Comparison of ENCODE assay signal across 23 cellular contexts in genomic region chr1:41574842-41575241, GRCh38.
DNase-seq lines count a peak whose midpoint lies in the region; ATAC-seq, FAIRE-seq and TF ChIP-seq lines count a peak whose summit lies in the region.
"Had no signal": no experiment of that assay in that cellular context is flagged by ENCODE, and none has a peak within 500 bp of the region (broad histone marks: within the 10 kb centered on the region; RNA-seq: fewer than 3 reads in every experiment).

No MANE protein-coding gene starts in this region.

- H3K18ac ChIP-seq in IMR-90 (ENCODE audit: low read depth, low read length), result no peak overlapping the region
- H3K18ac ChIP-seq in H1 (ENCODE audit: extremely low read depth, low read length), result no peak overlapping the region

- no peak for ATAC-seq in IMR-90 (ENCODE audit: low read depth)
- ATAC-seq in GM19351 (IDR thresholded peaks at IDR 0.05; ENCODE audit: unreplicated experiment), result no peak

- CTCF ChIA-PET in IMR-90 (lab: Yijun Ruan, JAX), result interaction anchor here (1.0 kb wide), 1 partner anchor 603 kb away, joined by 3 read pairs; no protein-coding TSS in a partner anchor
- CTCF ChIA-PET in H1 (lab: Charles Lee; ENCODE audit: partially characterized antibody), result interaction anchor here (0.6 to 4.4 kb wide), 38 partner anchors 10 to 598 kb away, joined by 3 to 33 read pairs (median 4); no protein-coding TSS in a partner anchor

- H3K4me3 Mint-ChIP-seq in activated T-cell treated with anti-CD3 and anti-CD28 coated beads, Interleukin-2, amount 50 U/mL, for 24 hours, result no peak overlapping the region
- H3K4me3 Mint-ChIP-seq: activated CD4-positive, alpha-beta T cell treated with anti-CD3 and anti-CD28 coated beads, Interleukin-2, amount 10 ng/mL, durations not matched to agents 7 days and 5 days; activated naive CD8-positive, alpha-beta T cell; natural killer cell treated with Interleukin-12 subunit alpha and Interleukin-12 subunit beta and Interleukin-15 and Interleukin-18, amount 100 ng/mL, for 72 hours; T-helper 17 cell; type B pancreatic cell had no signal

- no peaks in the 10 kb centered on the region for H3K23me2 ChIP-seq in H1 (ENCODE audit: low read depth, low read length)

- no peak overlapping the region for H3K23ac ChIP-seq in IMR-90 (ENCODE audit: low read depth, low read length)
- H3K23ac ChIP-seq in H1 (ENCODE audit: insufficient read length), result no peak overlapping the region

- no peak overlapping the region for H2BK15ac ChIP-seq in IMR-90 (ENCODE audit: low read depth, low read length)
- H2BK15ac ChIP-seq in H1 (ENCODE audit: low read length), result 0 out of 2 replicates have a peak overlapping the region, but pooled peaks have one; percentile 50

- H3K36me3 ChIP-seq in IMR-90 (ENCODE audit: control insufficient read depth, insufficient read depth, low read length) (no peaks in the 10 kb centered on the region; the same call in 1 of the 2 replicates), H1 (ENCODE audit: control insufficient read depth in 2 of 4, insufficient read depth in 4 of 4, low read length in 3 of 4) (no peaks in the 10 kb centered on the region), thyroid gland (no peaks in the 10 kb centered on the region)
- H3K36me3 ChIP-seq: ascending aorta, esophagus muscularis mucosa, HAP-1, lower lobe of right lung had no signal

- H2BK12ac ChIP-seq in H1 (ENCODE audit: low read depth, low read length), result no peak overlapping the region

- no peak overlapping the region for H3K27ac ChIP-seq in IMR-90 (ENCODE audit: insufficient read depth, low read length)
- H3K27ac ChIP-seq in H1 (ENCODE audit: low read depth, low read length), result no peak overlapping the region
- peak overlapping the region in 1 of 3 donors; percentile 3 for H3K27ac ChIP-seq in thyroid gland
- H3K27ac ChIP-seq: ascending aorta, esophagus muscularis mucosa, foreskin keratinocyte, heart right ventricle, lower lobe of right lung, RWPE1, SK-N-MC, skin epidermis had no signal

- H3K27me3 Mint-ChIP-seq in activated T-cell treated with anti-CD3 and anti-CD28 coated beads, Interleukin-2, amount 50 U/mL, for 24 hours, result no peaks in the 10 kb centered on the region
- H3K27me3 Mint-ChIP-seq: activated CD4-positive, alpha-beta T cell treated with anti-CD3 and anti-CD28 coated beads, Interleukin-2, amount 10 ng/mL, durations not matched to agents 7 days and 5 days; activated naive CD8-positive, alpha-beta T cell; IgD-negative memory B cell; natural killer cell treated with Interleukin-12 subunit alpha and Interleukin-12 subunit beta and Interleukin-15 and Interleukin-18, amount 100 ng/mL, for 72 hours; T-helper 17 cell had no signal

- FAIRE-seq in H1 (lab: Jason Lieb, UNC), result no peak

- no peaks in the 10 kb centered on the region for H3K9me1 ChIP-seq in IMR-90 (ENCODE audit: insufficient read depth, low read length)

- intact Hi-C loops in IMR-90 (cut with micrococcal nuclease) (loop anchor here (1.0 to 5.0 kb wide), 7 partner anchors 97 to 762 kb away; partner anchors contain the start of genes FOXJ3 and HIVEP3), thyroid gland (cut with DNase I) (loop anchor here (10.0 kb wide), 1 partner anchor 220 kb away; no protein-coding TSS in a partner anchor)

- peak overlapping the region; percentile 1; the same call in 1 of the 2 replicates for H4K91ac ChIP-seq in IMR-90 (ENCODE audit: insufficient read depth, low read depth, low read length)
- no peak overlapping the region for H4K91ac ChIP-seq in H1 (replicated peaks; ENCODE audit: insufficient read length, low read length)

- H3K4ac ChIP-seq in IMR-90 (ENCODE audit: low read depth, low read length) (no peak overlapping the region), H1 (replicated peaks; ENCODE audit: insufficient read length, low read depth, low read length) (no peak overlapping the region)

- H3K79me1 ChIP-seq in IMR-90 (ENCODE audit: low read depth in 1 of 2, low read length in 2 of 2) (no peaks in the 10 kb centered on the region), H1 (ENCODE audit: low read depth, low read length) (no peaks in the 10 kb centered on the region)

- no peak overlapping the region for H2BK5ac ChIP-seq in IMR-90 (ENCODE audit: low read depth, low read length, poor library complexity, severe bottlenecking)
- no peak overlapping the region for H2BK5ac ChIP-seq in H1 (ENCODE audit: low read depth, low read length)

- no peak overlapping the region for H2AFZ ChIP-seq in IMR-90 (replicated peaks; ENCODE audit: low read length, poor library complexity)
- H2AFZ ChIP-seq in H1 (ENCODE audit: low read length), result no peak overlapping the region

- H3K79me2 ChIP-seq in H1 (ENCODE audit: control insufficient read depth in 1 of 2, insufficient read depth in 2 of 2, low read length in 2 of 2), result no peaks in the 10 kb centered on the region

- no peak overlapping the region for H4K8ac ChIP-seq in IMR-90 (ENCODE audit: low read depth in 2 of 2, low read length in 2 of 2)
- H4K8ac ChIP-seq in H1 (ENCODE audit: extremely low read depth, insufficient read depth, low read length), result no peak overlapping the region; the same call in none of the 2 replicates

- H3K4me1 ChIP-seq in IMR-90 (ENCODE audit: control insufficient read depth, insufficient read depth, low read length) (no peaks in the 10 kb centered on the region), H1 (replicated peaks in 1 of 4; ENCODE audit: control insufficient read depth in 3 of 4, insufficient read depth in 4 of 4, low read length in 3 of 4) (no peaks in the 10 kb centered on the region; a peak in 2 of 7 replicates), thyroid gland (peaks cover 22 to 29% of the 10 kb centered on the region in 2 donors)
- H3K4me1 ChIP-seq: ascending aorta, foreskin keratinocyte, HAP-1 had no signal

- H4K20me1 ChIP-seq in IMR-90 (ENCODE audit: insufficient read depth, low read length) (no peaks in the 10 kb centered on the region), H1 (replicated peaks in 1 of 2; ENCODE audit: control insufficient read depth in 1 of 2, insufficient read depth in 2 of 2, low read length in 2 of 2) (no peaks in the 10 kb centered on the region)

- in situ Hi-C loops in IMR-90 (cut with MboI; ENCODE audit: low sequenced_read_pairs), result loop anchor here (5.0 to 10.0 kb wide), 2 partner anchors 222 to 570 kb away; no protein-coding TSS in a partner anchor

- H2BK20ac ChIP-seq in IMR-90 (ENCODE audit: low read depth, low read length) (no peak overlapping the region; the same call in 1 of the 2 replicates), H1 (ENCODE audit: low read length) (no peak overlapping the region)

- no peak for TF ChIP-seq CTCF in IMR-90 (conservative IDR thresholded peaks at IDR 0.05; ENCODE audit: low read depth, low read length)
- TF ChIP-seq CTCF in H1 (IDR thresholded peaks at IDR 0.05; ENCODE audit: control extremely low read depth in 1 of 3, insufficient read depth in 1 of 3, low read depth in 1 of 3, low read length in 3 of 3), result no peak
- TF ChIP-seq CTCF in thyroid gland (IDR thresholded peaks at IDR 0.05), result no peak

- dilution Hi-C loops in IMR-90 (cut with HindIII; ENCODE audit: low sequenced_read_pairs, unreplicated experiment), result no loop called here

- no peaks in the 10 kb centered on the region for H3K9me3 Mint-ChIP-seq in activated T-cell treated with anti-CD3 and anti-CD28 coated beads, Interleukin-2, amount 50 U/mL, for 24 hours
- H3K9me3 Mint-ChIP-seq: activated CD4-positive, alpha-beta T cell treated with anti-CD3 and anti-CD28 coated beads, Interleukin-2, amount 10 ng/mL, durations not matched to agents 7 days and 5 days; IgD-negative memory B cell; natural killer cell treated with Interleukin-12 subunit alpha and Interleukin-12 subunit beta and Interleukin-15 and Interleukin-18, amount 100 ng/mL, for 72 hours; type B pancreatic cell had no signal

- TF ChIP-seq RAD21 in IMR-90 (IDR thresholded peaks at IDR 0.05; ENCODE audit: low read length), result no peak
- no peak for TF ChIP-seq RAD21 in H1 (IDR thresholded peaks at IDR 0.05 in 1 of 2, conservative IDR thresholded peaks at IDR 0.05 in 1 of 2; ENCODE audit: low read depth in 2 of 2, low read length in 2 of 2)

- H3K14ac ChIP-seq in IMR-90 (replicated peaks; ENCODE audit: low read depth, low read length), result no peak overlapping the region
- H3K14ac ChIP-seq in H1 (ENCODE audit: insufficient read length), result no peak overlapping the region

- BruUV-seq in IMR-90 (replicated peaks; lab: Mats Ljungman, UMichigan), result no TSS peak

- H3K4me3 ChIP-seq in IMR-90 (ENCODE audit: insufficient read depth, low read depth, low read length), result no peak overlapping the region
- H3K4me3 ChIP-seq in H1 (ENCODE audit: extremely low read depth in 1 of 4, insufficient read depth in 2 of 4, low read depth in 3 of 4, low read length in 4 of 4), result no peak overlapping the region
- no peak overlapping the region for H3K4me3 ChIP-seq in thyroid gland (replicated peaks in 1 of 3)
- H3K4me3 ChIP-seq: ascending aorta, esophagus muscularis mucosa, HAP-1, heart right ventricle, lower lobe of right lung, SK-N-MC, skin epidermis had no signal

- H3K36me3 Mint-ChIP-seq in activated T-cell treated with anti-CD3 and anti-CD28 coated beads, Interleukin-2, amount 50 U/mL, for 24 hours (ENCODE audit: low read depth), result peaks cover 100% of the 10 kb centered on the region
- H3K36me3 Mint-ChIP-seq: natural killer cell treated with Interleukin-12 subunit alpha and Interleukin-12 subunit beta and Interleukin-15 and Interleukin-18, amount 100 ng/mL, for 72 hours; type B pancreatic cell had no signal

- peak overlapping the region; percentile 24 for H3K27ac Mint-ChIP-seq in activated T-cell treated with anti-CD3 and anti-CD28 coated beads, Interleukin-2, amount 50 U/mL, for 24 hours
- H3K27ac Mint-ChIP-seq: activated CD4-positive, alpha-beta T cell treated with anti-CD3 and anti-CD28 coated beads, Interleukin-2, amount 10 ng/mL, durations not matched to agents 7 days and 5 days; activated naive CD8-positive, alpha-beta T cell; T-helper 17 cell; type B pancreatic cell had no signal

- H4K5ac ChIP-seq in IMR-90 (ENCODE audit: low read depth, low read length), result no peak overlapping the region
- H4K5ac ChIP-seq in H1 (ENCODE audit: insufficient read length, low read depth, low read length), result no peak overlapping the region

- POLR2A ChIA-PET in IMR-90 (lab: Charles Lee; ENCODE audit: unreplicated experiment) (no interaction called here), H1 (lab: Charles Lee; ENCODE audit: partially characterized antibody) (interaction anchor here (1.3 kb wide), 1 partner anchor 67 kb away, joined by 3 read pairs; no protein-coding TSS in a partner anchor)

- no peaks in the 10 kb centered on the region for H3K27me3 ChIP-seq in IMR-90 (ENCODE audit: control insufficient read depth, insufficient read depth, low read length)
- H3K27me3 ChIP-seq in H1 (replicated peaks in 1 of 4; ENCODE audit: control insufficient read depth in 3 of 4, extremely low read depth in 1 of 4, insufficient read depth in 3 of 4, low read length in 3 of 4), result no peaks in the 10 kb centered on the region; a peak in 1 of 7 replicates
- H3K27me3 ChIP-seq in thyroid gland, result no peaks in the 10 kb centered on the region
- H3K27me3 ChIP-seq: ascending aorta, esophagus muscularis mucosa, foreskin keratinocyte, heart right ventricle had no signal

- no peak overlapping the region for H2AK9ac ChIP-seq in IMR-90 (replicated peaks; ENCODE audit: low read depth, low read length, poor library complexity)

- H3K4me1 Mint-ChIP-seq in activated T-cell treated with anti-CD3 and anti-CD28 coated beads, Interleukin-2, amount 50 U/mL, for 24 hours (ENCODE audit: low read depth), result peaks cover 65% of the 10 kb centered on the region

- WGBS in IMR-90 (ENCODE audit: extremely low coverage in 2 of 2, insufficient read length in 1 of 2), 2 experiments, result 86% methylated on average over 1 of the region's 5 CpGs; no CpG with 5 or more reads in 1 of the 2 experiments
- 87% methylated on average over 5 of the region's 5 CpGs; no CpG with 5 or more reads in 1 of the 2 experiments for WGBS in H1 (ENCODE audit: extremely low coverage in 1 of 2, insufficient coverage in 1 of 2, insufficient read length in 1 of 2, insufficient replicate concordance in 2 of 2, low coverage in 1 of 2, low lambda C conversion rate in 2 of 2, missing lambda C conversion rate in 1 of 2), 2 experiments
- WGBS in thyroid gland, 2 donors, result 43 to 50% methylated on average over 5 of the region's 5 CpGs

- no peak overlapping the region for H3K56ac ChIP-seq in IMR-90 (ENCODE audit: extremely low read depth, insufficient read depth, low read length)
- no peak overlapping the region for H3K56ac ChIP-seq in H1 (replicated peaks; ENCODE audit: insufficient read length, low read depth, low read length)

- DNase-seq in activated T-cell treated with anti-CD3 and anti-CD28 coated beads, Interleukin-2, amount 50 U/mL, for 24 hours, result no peak
- DNase-seq in activated T-cell treated with anti-CD3 and anti-CD28 coated beads, Interleukin-2, amount 50 U/mL, for 48 hours, result no peak
- DNase-seq in IMR-90 (no peak), H1 (ENCODE audit: low read depth in 1 of 2, low spot score in 2 of 2) (no peak), thyroid gland (peak; percentile 37 to 50), NCI-H1092 (lab: John Stamatoyannopoulos, UW) (no peak), NOMO-1 (lab: John Stamatoyannopoulos, UW; ENCODE audit: unreplicated experiment in 2 of 2) (no peak)

- H2BK120ac ChIP-seq in IMR-90 (ENCODE audit: low read depth, low read length) (no peak overlapping the region; the same call in 1 of the 2 replicates), H1 (replicated peaks; ENCODE audit: low read depth, low read length) (no peak overlapping the region)

- TF ChIP-seq POLR2A in IMR-90 (IDR thresholded peaks at IDR 0.05; ENCODE audit: low read depth, low read length), result no peak
- TF ChIP-seq POLR2A in H1 (IDR thresholded peaks at IDR 0.05; ENCODE audit: control extremely low read depth in 1 of 2, low read depth in 2 of 2, low read length in 2 of 2), result no peak
- TF ChIP-seq POLR2A in thyroid gland (IDR thresholded peaks at IDR 0.05), result no peak

- H3K9me3 ChIP-seq in IMR-90 (ENCODE audit: control insufficient read depth, insufficient read depth, low read length), result no peaks in the 10 kb centered on the region
- H3K9me3 ChIP-seq in H1 (ENCODE audit: insufficient read depth in 2 of 2, low read depth in 1 of 2, low read length in 1 of 2), result 0 out of 4 replicates have a peak, but pooled peaks cover 0 to 3% of the 10 kb centered on the region in 2 experiments
- H3K9me3 ChIP-seq in thyroid gland, result no peaks in the 10 kb centered on the region
- H3K9me3 ChIP-seq: ascending aorta, esophagus muscularis mucosa, HAP-1, heart right ventricle, lower lobe of right lung had no signal

- H2AK5ac ChIP-seq in IMR-90 (ENCODE audit: low read depth, low read length), result peak overlapping the region; percentile 59; the same call in 1 of the 2 replicates
- H2AK5ac ChIP-seq in H1 (ENCODE audit: low read depth, low read length), result no peak overlapping the region

- H3K9ac ChIP-seq in IMR-90 (ENCODE audit: low read depth, low read length), result no peak overlapping the region
- H3K9ac ChIP-seq in H1 (replicated peaks in 1 of 4; ENCODE audit: extremely low read depth in 1 of 4, low read depth in 3 of 4, low read length in 3 of 4), result no peak overlapping the region

- H3K4me2 ChIP-seq in IMR-90 (ENCODE audit: low read depth, low read length) (no peak overlapping the region), H1 (ENCODE audit: insufficient read depth in 1 of 2, low read depth in 2 of 2, low read length in 2 of 2) (no peak overlapping the region)

- TF ChIP-seq EP300 in H1 (IDR thresholded peaks at IDR 0.05; ENCODE audit: borderline replicate concordance in 1 of 2, low read depth in 2 of 2, low read length in 2 of 2), result no peak

Comparison
In these comparisons a context has a peak if more than half of its experiments do, and no peak if none do; other contexts are left out.
1. DNase-seq: peak in thyroid gland (2 of 2); none in activated T-cell treated with anti-CD3 and anti-CD28 coated beads, Interleukin-2, amount 50 U/mL, for 24 hours (single experiment), activated T-cell treated with anti-CD3 and anti-CD28 coated beads, Interleukin-2, amount 50 U/mL, for 48 hours (0 of 2), IMR-90 (single experiment), H1 (0 of 2), NCI-H1092 (single experiment) and NOMO-1 (0 of 2).